ENCODE assay signal across 15 cellular contexts in the genomic region with DNA sequence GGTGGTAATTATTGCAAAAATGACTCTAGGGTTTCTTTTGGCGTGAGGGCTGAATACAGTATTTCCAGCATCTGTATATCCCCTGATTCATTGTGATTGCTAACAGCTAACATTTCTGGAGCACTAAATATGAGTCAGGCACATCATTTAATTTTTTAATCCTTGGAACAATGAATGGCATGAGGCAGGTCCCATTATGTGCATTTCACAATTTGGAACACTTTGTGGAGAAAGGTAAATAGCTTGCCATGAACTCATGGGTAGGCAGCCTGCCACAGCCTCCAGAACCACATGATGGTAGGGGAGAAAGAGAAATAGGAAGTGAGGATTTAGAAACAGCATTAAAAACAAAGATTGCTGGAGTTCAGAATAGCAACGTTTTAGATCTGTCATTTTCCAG. TPM values are rescaled to one million over a fixed set of nuclear protein-coding genes. Genes with fewer than 3 reads are reported as not detected.
DNase-seq lines count a peak whose midpoint lies in the region; ATAC-seq and TF ChIP-seq lines count a peak whose summit lies in the region.
"Had no signal": no experiment of that assay in that cellular context is flagged by ENCODE, and none has a peak within 500 bp of the region (broad histone marks: within the 10 kb centered on the region; RNA-seq: fewer than 3 reads in every experiment).

No MANE protein-coding gene starts in this region.

- CTCF ChIA-PET in HEK293 (lab: Yijun Ruan, JAX): interaction anchor here (0.6 to 1.2 kb wide), 4 partner anchors 11 to 1327 kb away, joined by 3 to 6 read pairs (median 4); no protein-coding TSS in a partner anchor

- peak overlapping the region; percentile 35 for H3K4me3 Mint-ChIP-seq in osteocyte (ENCODE audit: unreplicated experiment)
- H3K4me3 Mint-ChIP-seq: activated CD4-positive, alpha-beta memory T cell treated with anti-CD3 and anti-CD28 coated beads, Interleukin-2, amount 10 ng/mL, durations not matched to agents 7 days and 5 days had no signal

- ATAC-seq in GM21423 (IDR thresholded peaks at IDR 0.05; ENCODE audit: unreplicated experiment): no peak

- no peaks in the 10 kb centered on the region; the same call in 1 of the 2 replicates for H3K9me3 ChIP-seq in HEK293 (ENCODE audit: control insufficient read depth, insufficient read depth, low read depth, low read length)
- no peaks in the 10 kb centered on the region for H3K9me3 ChIP-seq in ectodermal cell (ENCODE audit: control insufficient read depth, low read length)
- H3K9me3 ChIP-seq in tibial nerve: peaks cover 0 to 4% (median 0%) of the 10 kb centered on the region in 4 donors
- H3K9me3 ChIP-seq: mucosa of descending colon had no signal

- H3K27ac ChIP-seq in HEK293 (ENCODE audit: extremely low read depth, low read depth, low read length): no peak overlapping the region
- no peak overlapping the region for H3K27ac ChIP-seq in ectodermal cell (ENCODE audit: insufficient read depth, low read depth, low read length, poor library complexity, severe bottlenecking)
- H3K27ac ChIP-seq in tibial nerve: no peak overlapping the region
- H3K27ac ChIP-seq: cardiac muscle cell had no signal

- WGBS in ectodermal cell, 2 experiments: 17 to 22% methylated on average over 1 to 2 of the region's 2 CpGs
- 6 to 10% methylated on average over 2 of the region's 2 CpGs for WGBS in tibial nerve, 2 donors

- H3K4me1 ChIP-seq in HEK293 (ENCODE audit: control insufficient read depth, insufficient read depth, low read length): peaks cover 4% of the 10 kb centered on the region; the same call in 1 of the 2 replicates
- H3K4me1 ChIP-seq in ectodermal cell (ENCODE audit: control insufficient read depth, insufficient read depth, low read length): peaks cover 24% of the 10 kb centered on the region
- peaks cover 0 to 31% (median 0%) of the 10 kb centered on the region in 4 donors for H3K4me1 ChIP-seq in tibial nerve

- H3K36me3 ChIP-seq in HEK293 (ENCODE audit: control insufficient read depth in 2 of 2, insufficient read depth in 1 of 2, low read length in 2 of 2) (no peaks in the 10 kb centered on the region), ectodermal cell (ENCODE audit: control insufficient read depth, insufficient read depth, low read length) (no peaks in the 10 kb centered on the region), tibial nerve (peaks cover 0 to 9% (median 0%) of the 10 kb centered on the region in 3 donors)
- H3K36me3 ChIP-seq: cardiac muscle cell had no signal

- TF ChIP-seq CTCF in HEK293 (tag by site-specific recombination; IDR thresholded peaks at IDR 0.05) (no peak), osteocyte (IDR thresholded peaks at IDR 0.05) (no peak), tibial nerve (IDR thresholded peaks at IDR 0.05) (no peak)

- DNase-seq in NCI-H2029 (lab: John Stamatoyannopoulos, UW): peak; percentile 19
- no peak for DNase-seq in osteocyte (ENCODE audit: extremely low spot score, unreplicated experiment)
- DNase-seq in germinal center (ENCODE audit: low spot score): no peak
- no peak for DNase-seq in tibial nerve (ENCODE audit: low spot score in 2 of 2)
- DNase-seq: activated CD4-positive, alpha-beta memory T cell treated with anti-CD3 and anti-CD28 coated beads, Interleukin-2, amount 10 ng/mL, durations not matched to agents 7 days and 5 days; activated effector memory CD4-positive, alpha-beta T cell treated with anti-CD3 and anti-CD28 coated beads, Interleukin-2, amount 50 U/mL, for 16 hours; erythroblast; mucosa of descending colon; NCI-H446 treated with DMSO at 0.1 percent for 48 hours; substantia nigra had no signal

- H3K4me3 ChIP-seq in HEK293 (ENCODE audit: low read depth, low read length) (no peak overlapping the region), ectodermal cell (ENCODE audit: insufficient read depth, low read depth, low read length) (peak overlapping the region; percentile 11), tibial nerve (peak overlapping the region in 1 of 4 donors; percentile 59)
- H3K4me3 ChIP-seq: cardiac muscle cell, mucosa of descending colon had no signal

- H3K4me1 Mint-ChIP-seq in osteocyte (ENCODE audit: unreplicated experiment): peaks cover 19% of the 10 kb centered on the region
- H3K4me1 Mint-ChIP-seq: activated CD4-positive, alpha-beta memory T cell treated with anti-CD3 and anti-CD28 coated beads, Interleukin-2, amount 10 ng/mL, durations not matched to agents 7 days and 5 days had no signal

- peaks cover 39% of the 10 kb centered on the region for H3K27me3 Mint-ChIP-seq in osteocyte (ENCODE audit: unreplicated experiment)

- POLR2A ChIA-PET in HEK293 (lab: Yijun Ruan, JAX): no interaction called here

- H3K36me3 Mint-ChIP-seq in osteocyte (ENCODE audit: unreplicated experiment): no peaks in the 10 kb centered on the region

- H3K27ac Mint-ChIP-seq in osteocyte (ENCODE audit: unreplicated experiment): no peak overlapping the region
- H3K27ac Mint-ChIP-seq: activated CD4-positive, alpha-beta memory T cell treated with anti-CD3 and anti-CD28 coated beads, Interleukin-2, amount 10 ng/mL, durations not matched to agents 7 days and 5 days had no signal

- no peak for TF ChIP-seq EP300 in tibial nerve (IDR thresholded peaks at IDR 0.05)

- H3K9me3 Mint-ChIP-seq in osteocyte (ENCODE audit: unreplicated experiment): no peaks in the 10 kb centered on the region
- H3K9me3 Mint-ChIP-seq: activated CD4-positive, alpha-beta memory T cell treated with anti-CD3 and anti-CD28 coated beads, Interleukin-2, amount 10 ng/mL, durations not matched to agents 7 days and 5 days had no signal

- H3K27me3 ChIP-seq in ectodermal cell (ENCODE audit: control insufficient read depth, insufficient read depth, low read length, poor library complexity, severe bottlenecking) (peaks cover 65% of the 10 kb centered on the region), tibial nerve (peaks cover 0 to 24% of the 10 kb centered on the region in 2 donors)

- no peak for TF ChIP-seq POLR2A in tibial nerve (IDR thresholded peaks at IDR 0.05)

TF ChIP-seq in HEK293, 187 proteins besides CTCF, POLR2A, EP300 and RAD21 (continues in another document):
- TF ChIP-seq, protein P1, sequence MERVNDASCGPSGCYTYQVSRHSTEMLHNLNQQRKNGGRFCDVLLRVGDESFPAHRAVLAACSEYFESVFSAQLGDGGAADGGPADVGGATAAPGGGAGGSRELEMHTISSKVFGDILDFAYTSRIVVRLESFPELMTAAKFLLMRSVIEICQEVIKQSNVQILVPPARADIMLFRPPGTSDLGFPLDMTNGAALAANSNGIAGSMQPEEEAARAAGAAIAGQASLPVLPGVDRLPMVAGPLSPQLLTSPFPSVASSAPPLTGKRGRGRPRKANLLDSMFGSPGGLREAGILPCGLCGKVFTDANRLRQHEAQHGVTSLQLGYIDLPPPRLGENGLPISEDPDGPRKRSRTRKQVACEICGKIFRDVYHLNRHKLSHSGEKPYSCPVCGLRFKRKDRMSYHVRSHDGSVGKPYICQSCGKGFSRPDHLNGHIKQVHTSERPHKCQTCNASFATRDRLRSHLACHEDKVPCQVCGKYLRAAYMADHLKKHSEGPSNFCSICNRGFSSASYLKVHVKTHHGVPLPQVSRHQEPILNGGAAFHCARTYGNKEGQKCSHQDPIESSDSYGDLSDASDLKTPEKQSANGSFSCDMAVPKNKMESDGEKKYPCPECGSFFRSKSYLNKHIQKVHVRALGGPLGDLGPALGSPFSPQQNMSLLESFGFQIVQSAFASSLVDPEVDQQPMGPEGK (tag by site-specific recombination; IDR thresholded peaks at IDR 0.05): no peak
- TF ChIP-seq ZNF777 (tag by site-specific recombination; IDR thresholded peaks at IDR 0.05; ENCODE audit: borderline replicate concordance): no peak
- no peak for TF ChIP-seq ZNF335 (tag by site-specific recombination; conservative IDR thresholded peaks at IDR 0.05)
- TF ChIP-seq, protein P2, sequence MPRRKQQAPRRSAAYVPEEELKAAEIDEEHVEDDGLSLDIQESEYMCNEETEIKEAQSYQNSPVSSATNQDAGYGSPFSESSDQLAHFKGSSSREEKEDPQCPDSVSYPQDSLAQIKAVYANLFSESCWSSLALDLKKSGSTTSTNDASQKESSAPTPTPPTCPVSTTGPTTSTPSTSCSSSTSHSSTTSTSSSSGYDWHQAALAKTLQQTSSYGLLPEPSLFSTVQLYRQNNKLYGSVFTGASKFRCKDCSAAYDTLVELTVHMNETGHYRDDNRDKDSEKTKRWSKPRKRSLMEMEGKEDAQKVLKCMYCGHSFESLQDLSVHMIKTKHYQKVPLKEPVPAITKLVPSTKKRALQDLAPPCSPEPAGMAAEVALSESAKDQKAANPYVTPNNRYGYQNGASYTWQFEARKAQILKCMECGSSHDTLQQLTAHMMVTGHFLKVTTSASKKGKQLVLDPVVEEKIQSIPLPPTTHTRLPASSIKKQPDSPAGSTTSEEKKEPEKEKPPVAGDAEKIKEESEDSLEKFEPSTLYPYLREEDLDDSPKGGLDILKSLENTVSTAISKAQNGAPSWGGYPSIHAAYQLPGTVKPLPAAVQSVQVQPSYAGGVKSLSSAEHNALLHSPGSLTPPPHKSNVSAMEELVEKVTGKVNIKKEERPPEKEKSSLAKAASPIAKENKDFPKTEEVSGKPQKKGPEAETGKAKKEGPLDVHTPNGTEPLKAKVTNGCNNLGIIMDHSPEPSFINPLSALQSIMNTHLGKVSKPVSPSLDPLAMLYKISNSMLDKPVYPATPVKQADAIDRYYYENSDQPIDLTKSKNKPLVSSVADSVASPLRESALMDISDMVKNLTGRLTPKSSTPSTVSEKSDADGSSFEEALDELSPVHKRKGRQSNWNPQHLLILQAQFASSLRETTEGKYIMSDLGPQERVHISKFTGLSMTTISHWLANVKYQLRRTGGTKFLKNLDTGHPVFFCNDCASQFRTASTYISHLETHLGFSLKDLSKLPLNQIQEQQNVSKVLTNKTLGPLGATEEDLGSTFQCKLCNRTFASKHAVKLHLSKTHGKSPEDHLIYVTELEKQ (tag by site-specific recombination; IDR thresholded peaks at IDR 0.05; ENCODE audit: borderline replicate concordance): no peak
- TF ChIP-seq ZFHX2 (tag by site-specific recombination; conservative IDR thresholded peaks at IDR 0.05): no peak
- TF ChIP-seq KLF7 (tag by site-specific recombination; IDR thresholded peaks at IDR 0.05; ENCODE audit: borderline replicate concordance): no peak
- no peak for TF ChIP-seq ZNF558 (tag by site-specific recombination; IDR thresholded peaks at IDR 0.05)
- no peak for TF ChIP-seq ZBTB21 (tag by site-specific recombination; IDR thresholded peaks at IDR 0.05)

RNA-seq across cellular contexts. Expression of a gene that starts 1.7 kb away (rescaled TPM):
- polyA plus RNA-seq in ectodermal cell (2013, experiment 1 of 4): 19.7 TPM
- 17.0 TPM for polyA plus RNA-seq in ectodermal cell (2013, experiment 2 of 4)
- polyA plus RNA-seq in ectodermal cell (2013, experiment 3 of 4): 16.0 TPM
- polyA plus RNA-seq in ectodermal cell (2013, experiment 4 of 4): 14.7 TPM
- 5.0 and 5.1 TPM in 2 replicates for total RNA-seq in osteocyte
- 10 to 100 TPM; 24.5 to 46.8 (median 39.2) TPM for total RNA-seq in tibial nerve
- total RNA-seq: activated CD4-positive, alpha-beta memory T cell treated with anti-CD3 and anti-CD28 coated beads, Interleukin-2, amount 10 ng/mL, durations not matched to agents 7 days and 5 days; cardiac muscle cell; M059J had no signal
- polyA plus RNA-seq: cardiac muscle cell had no signal
